8 cellular contexts compared by ENCODE assay signal in the genomic region with DNA sequence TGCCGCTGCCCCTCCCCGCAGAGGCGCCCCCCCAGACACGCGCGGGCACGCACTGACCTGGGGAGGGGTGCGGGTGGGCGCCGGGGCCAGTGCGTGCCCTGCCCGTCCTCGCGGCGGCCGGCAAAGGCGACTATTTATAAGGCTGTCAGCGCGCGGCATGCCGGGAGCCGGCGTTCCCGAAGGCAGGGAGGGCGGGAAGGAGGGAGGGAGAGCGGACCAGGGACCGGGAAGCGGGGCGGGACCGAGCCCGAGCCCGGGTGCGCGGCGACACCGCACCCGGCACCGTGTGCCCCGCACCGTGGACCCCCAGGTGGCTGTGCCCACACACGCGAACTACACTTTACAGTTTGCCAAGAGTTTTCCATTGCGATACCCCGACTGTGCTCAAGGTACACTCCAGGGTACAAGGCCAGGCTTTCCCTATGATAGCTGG. TPM values are rescaled to one million over a fixed set of nuclear protein-coding genes. Genes with fewer than 3 reads are reported as not detected.
DNase-seq lines count a peak whose midpoint lies in the region; ATAC-seq and TF ChIP-seq lines count a peak whose summit lies in the region.

A gene with protein sequence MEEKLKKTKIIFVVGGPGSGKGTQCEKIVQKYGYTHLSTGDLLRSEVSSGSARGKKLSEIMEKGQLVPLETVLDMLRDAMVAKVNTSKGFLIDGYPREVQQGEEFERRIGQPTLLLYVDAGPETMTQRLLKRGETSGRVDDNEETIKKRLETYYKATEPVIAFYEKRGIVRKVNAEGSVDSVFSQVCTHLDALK (minus strand): TSS at position 110 of the 433 bp plus-strand sequence. CDS start 3,058 bp downstream, outside the sequence.

- ATAC-seq in GM18505 (IDR thresholded peaks at IDR 0.05; ENCODE audit: unreplicated experiment): no peak
- ATAC-seq in GM18517 (IDR thresholded peaks at IDR 0.05; ENCODE audit: unreplicated experiment): no peak

- DNase-seq in H4 (ENCODE audit: low spot score) (no peak), NCI-H2171 treated with DMSO at 0.1 percent for 48 hours (lab: John Stamatoyannopoulos, UW) (peak; percentile 66), astrocyte of the hippocampus (ENCODE audit: low read depth, low spot score) (peak; percentile 80), hepatic stellate cell (ENCODE audit: low spot score) (peak; percentile 75), pons (ENCODE audit: low spot score) (peak; percentile 62)
- DNase-seq in activated CD4-positive, alpha-beta T cell treated with anti-CD3 and anti-CD28 coated beads for 48 hours: no peak

- no peak for TF ChIP-seq POLR2A in GM18505 (IDR thresholded peaks at IDR 0.05; ENCODE audit: borderline replicate concordance, extremely low read depth, insufficient read depth, insufficient read length)

RNA-seq across cellular contexts. Expression of the gene that starts here (rescaled TPM):
- 25.3 and 45.7 TPM in 2 replicates for total RNA-seq in H4 (2014; rRNA removed; shearing (Covaris generic))

Comparison
In these comparisons a context has a peak if more than half of its experiments do, and no peak if none do; other contexts are left out.
1. DNase-seq: peak in NCI-H2171 treated with DMSO at 0.1 percent for 48 hours (single experiment), astrocyte of the hippocampus (single experiment), hepatic stellate cell (single experiment) and pons (single experiment); none in H4 (single experiment) and activated CD4-positive, alpha-beta T cell treated with anti-CD3 and anti-CD28 coated beads for 48 hours (single experiment).